Comparison of ENCODE assay signal across 9 cellular contexts in genomic region chr14:104687601-104688504, GRCh38. TPM values are rescaled to one million over a fixed set of nuclear protein-coding genes. Genes with fewer than 3 reads are reported as not detected.
DNase-seq lines count a peak whose midpoint lies in the region; ATAC-seq, FAIRE-seq and TF ChIP-seq lines count a peak whose summit lies in the region.
"Had no signal": no experiment of that assay in that cellular context is flagged by ENCODE, and none has a peak within 500 bp of the region (broad histone marks: within the 10 kb centered on the region; RNA-seq: fewer than 3 reads in every experiment).

No MANE protein-coding gene starts in this region.

- H3K4me2 ChIP-seq in DOHH2 (ENCODE audit: low read length), result peak overlapping the region; percentile 20; the same call in 1 of the 2 replicates

- no peak overlapping the region for H3K27ac ChIP-seq in DOHH2 (ENCODE audit: low read depth, low read length)
- H3K27ac ChIP-seq in WERI-Rb-1, result no peak overlapping the region
- H3K27ac ChIP-seq: neutrophil had no signal

- no peaks in the 10 kb centered on the region for H3K9me2 ChIP-seq in DOHH2 (replicated peaks; ENCODE audit: control insufficient read depth, low read length)

- H3K36me3 Mint-ChIP-seq in chondrocyte (ENCODE audit: low read depth) (no peaks in the 10 kb centered on the region), mesothelial cell of epicardium (no peaks in the 10 kb centered on the region)

- peaks cover 6% of the 10 kb centered on the region for H3F3A ChIP-seq in DOHH2 (ENCODE audit: control insufficient read depth, insufficient read depth)

- no peaks in the 10 kb centered on the region for H3K9me3 Mint-ChIP-seq in chondrocyte (ENCODE audit: low read depth)
- no peaks in the 10 kb centered on the region for H3K9me3 Mint-ChIP-seq in mesothelial cell of epicardium

- H3K4me1 Mint-ChIP-seq in chondrocyte (ENCODE audit: low read depth) (peaks cover 51% of the 10 kb centered on the region), mesothelial cell of epicardium (peaks cover 44% of the 10 kb centered on the region)

- peaks cover 32% of the 10 kb centered on the region for H3K79me2 ChIP-seq in DOHH2 (ENCODE audit: control insufficient read depth, low read length)

- H3K4me3 ChIP-seq in DOHH2 (ENCODE audit: low read length) (no peak overlapping the region), WERI-Rb-1 (ENCODE audit: low read depth, low read length) (no peak overlapping the region)

- H3K36me3 ChIP-seq in DOHH2 (ENCODE audit: control insufficient read depth, low read length), result peaks cover 16% of the 10 kb centered on the region
- peaks cover 13% of the 10 kb centered on the region for H3K36me3 ChIP-seq in WERI-Rb-1
- H3K36me3 ChIP-seq: neutrophil had no signal

- DNase-seq in NCI-H2196 (lab: John Stamatoyannopoulos, UW; ENCODE audit: unreplicated experiment) (peak; percentile 67), chondrocyte (ENCODE audit: low spot score) (no peak), mesothelial cell of epicardium (ENCODE audit: low spot score in 2 of 2, unreplicated experiment in 2 of 2) (peak in 1 of 2 experiments; percentile 58), urothelium cell line (ENCODE audit: low spot score) (peak; percentile 86), WERI-Rb-1 (no peak), CD1c-positive myeloid dendritic cell (ENCODE audit: extremely low spot score) (no peak)

- H4K20me1 ChIP-seq in DOHH2 (ENCODE audit: control insufficient read depth, insufficient read depth, low read depth, low read length), result 0 out of 2 replicates have a peak, but pooled peaks cover 6% of the 10 kb centered on the region

- H3K9me3 ChIP-seq in DOHH2 (ENCODE audit: control insufficient read depth, insufficient read depth, low read length), result no peaks in the 10 kb centered on the region
- no peaks in the 10 kb centered on the region for H3K9me3 ChIP-seq in WERI-Rb-1 (ENCODE audit: severe bottlenecking)
- H3K9me3 ChIP-seq: neutrophil had no signal

- H3K27me3 ChIP-seq in DOHH2 (ENCODE audit: control insufficient read depth, low read length) (no peaks in the 10 kb centered on the region), WERI-Rb-1 (ENCODE audit: insufficient read depth, low read depth, severe bottlenecking) (no peaks in the 10 kb centered on the region)

- H3K4me3 Mint-ChIP-seq in chondrocyte (ENCODE audit: unreplicated experiment) (peak overlapping the region; percentile 27), mesothelial cell of epicardium (peak overlapping the region; percentile 55)

- H3K27ac Mint-ChIP-seq in chondrocyte (ENCODE audit: unreplicated experiment), result peak overlapping the region; percentile 61
- peak overlapping the region; percentile 84 for H3K27ac Mint-ChIP-seq in mesothelial cell of epicardium

- no peak for ATAC-seq in GM18502 (IDR thresholded peaks at IDR 0.05; ENCODE audit: poor library complexity, unreplicated experiment)

- H3K27me3 Mint-ChIP-seq in chondrocyte (ENCODE audit: low read depth) (no peaks in the 10 kb centered on the region), mesothelial cell of epicardium (ENCODE audit: low read depth) (no peaks in the 10 kb centered on the region)

- TF ChIP-seq CTCF in DOHH2 (IDR thresholded peaks at IDR 0.05; ENCODE audit: low read depth, low read length, poor library complexity, severe bottlenecking), result no peak
- no peak for TF ChIP-seq CTCF in chondrocyte (IDR thresholded peaks at IDR 0.05)
- TF ChIP-seq CTCF in mesothelial cell of epicardium (IDR thresholded peaks at IDR 0.05; ENCODE audit: unreplicated experiment), result no peak
- no peak for TF ChIP-seq CTCF in WERI-Rb-1 (IDR thresholded peaks at IDR 0.05; ENCODE audit: low read depth, low read length)

- FAIRE-seq in urothelium cell line (lab: Jason Lieb, UNC), result peak; percentile 46

- H3K4me1 ChIP-seq in DOHH2 (ENCODE audit: control insufficient read depth, low read length), result peaks cover 61% of the 10 kb centered on the region

RNA-seq across cellular contexts. Expression of gene INF2, which starts 1.6 kb away (rescaled TPM):
- total RNA-seq in chondrocyte, result 117 to 152 TPM (median 121 TPM) in 3 replicates
- 90.2 to 92.8 TPM (median 92.5 TPM) in 3 replicates for total RNA-seq in mesothelial cell of epicardium

RNA-seq across cellular contexts. Expression of gene ADSS1, which starts 36.2 kb away (rescaled TPM):
- total RNA-seq in chondrocyte (7.1 to 9.9 TPM (median 7.9 TPM) in 3 replicates), mesothelial cell of epicardium (14.1 to 17.1 TPM (median 14.4 TPM) in 3 replicates)

Comparison
In these comparisons a context has a peak if more than half of its experiments do, and no peak if none do; other contexts are left out.
1. DNase-seq: peak in NCI-H2196 (single experiment) and urothelium cell line (single experiment); none in chondrocyte (single experiment), WERI-Rb-1 (single experiment) and CD1c-positive myeloid dendritic cell (single experiment).